ENCODE assay signal across 8 cellular contexts in genomic region chr1:55337801-55338447, GRCh38.
A peak's percentile ranks its signal among the peaks of the same experiment; 100 is the strongest.
DNase-seq lines count a peak whose midpoint lies in the region; ATAC-seq and TF ChIP-seq lines count a peak whose summit lies in the region.

No MANE protein-coding gene starts in this region.

- no peaks in the 10 kb centered on the region for H3K27me3 ChIP-seq in NT2/D1 (ENCODE audit: insufficient read depth, insufficient read length)

- H3K4me1 ChIP-seq in NT2/D1 (ENCODE audit: insufficient read depth, insufficient read length) = no peaks in the 10 kb centered on the region

- peaks cover 6% of the 10 kb centered on the region for H3K36me3 Mint-ChIP-seq in nephron progenitor cell (ENCODE audit: low read depth)

- peak; percentile 90 for ATAC-seq in HG03342 (IDR thresholded peaks at IDR 0.05; ENCODE audit: unreplicated experiment)

- no peak overlapping the region for H3K27ac Mint-ChIP-seq in nephron progenitor cell

- peak; percentile 51 for TF ChIP-seq CTCF in GM12874 (IDR thresholded peaks at IDR 0.05; ENCODE audit: insufficient read depth, low read depth, low read length)
- TF ChIP-seq CTCF in choroid plexus epithelial cell (conservative IDR thresholded peaks at IDR 0.05; ENCODE audit: low read depth, low read length) = peak; percentile 78
- peak; percentile 20 for TF ChIP-seq CTCF in nephron progenitor cell (IDR thresholded peaks at IDR 0.05)

- no peak overlapping the region for H3K4me3 Mint-ChIP-seq in nephron progenitor cell

- H3K9me3 ChIP-seq in NT2/D1 (ENCODE audit: insufficient read depth, low read length) = peaks cover 4% of the 10 kb centered on the region; the same call in 1 of the 2 replicates

- no peaks in the 10 kb centered on the region for H3K36me3 ChIP-seq in NT2/D1 (ENCODE audit: insufficient read depth, insufficient read length, low read length)

- H3K9me3 Mint-ChIP-seq in nephron progenitor cell = peaks cover 30% of the 10 kb centered on the region

- DNase-seq in AG20443 (ENCODE audit: low spot score) (peak; percentile 71), NT2/D1 (ENCODE audit: low read depth, low spot score) (peak; percentile 60), choroid plexus epithelial cell (ENCODE audit: low read depth) (peak; percentile 89), nephron progenitor cell (no peak), NCI-H2081 treated with DMSO at 0.1 percent for 48 hours (lab: John Stamatoyannopoulos, UW) (no peak)
- no peak for DNase-seq in stimulated activated CD4-positive, alpha-beta T cell treated with anti-CD3 and anti-CD28 coated beads, Interleukin-4, amount 100 ng/mL, for 24 hours

- H3K4me1 Mint-ChIP-seq in nephron progenitor cell = peaks cover under 1% of the 10 kb centered on the region

- H3K9ac ChIP-seq in NT2/D1 (ENCODE audit: insufficient read length, low read depth) = no peak overlapping the region

- peaks cover 3% of the 10 kb centered on the region for H3K27me3 Mint-ChIP-seq in nephron progenitor cell (ENCODE audit: low read depth, poor library complexity)

- no peak overlapping the region for H3K4me3 ChIP-seq in NT2/D1 (ENCODE audit: insufficient read length, low read depth)
- no peak overlapping the region for H3K4me3 ChIP-seq in choroid plexus epithelial cell (ENCODE audit: low read depth, low read length)

Comparison
In these comparisons a context has a peak if more than half of its experiments do, and no peak if none do; other contexts are left out.
1. DNase-seq: peak in AG20443 (single experiment), NT2/D1 (single experiment) and choroid plexus epithelial cell (single experiment); none in nephron progenitor cell (single experiment), stimulated activated CD4-positive, alpha-beta T cell treated with anti-CD3 and anti-CD28 coated beads, Interleukin-4, amount 100 ng/mL, for 24 hours (single experiment) and NCI-H2081 treated with DMSO at 0.1 percent for 48 hours (single experiment).
2. CTCF ChIP-seq: peak in every context shown above with its lines; median percentile 78 in choroid plexus epithelial cell; 51 in GM12874; 20 in nephron progenitor cell.